In genomic region chr2:229489016-229489415, GRCh38 we compare ENCODE assay signal across 13 cellular contexts.
DNase-seq lines count a peak whose midpoint lies in the region; ATAC-seq and TF ChIP-seq lines count a peak whose summit lies in the region.
"Had no signal": no experiment of that assay in that cellular context is flagged by ENCODE, and none has a peak within 500 bp of the region (broad histone marks: within the 10 kb centered on the region; RNA-seq: fewer than 3 reads in every experiment).

No MANE protein-coding gene starts in this region.

- TF ChIP-seq CTCF in SK-N-SH (IDR thresholded peaks at IDR 0.05) (no peak), fibroblast of villous mesenchyme (IDR thresholded peaks at IDR 0.05; ENCODE audit: insufficient read depth, low read depth, low read length) (no peak), upper lobe of right lung (IDR thresholded peaks at IDR 0.05) (no peak), ascending aorta (IDR thresholded peaks at IDR 0.05) (no peak)

- no peaks in the 10 kb centered on the region for H3K36me3 ChIP-seq in SK-N-SH (replicated peaks in 1 of 2; ENCODE audit: control insufficient read depth in 1 of 2, insufficient read depth in 2 of 2, low read length in 1 of 2)
- H3K36me3 ChIP-seq in upper lobe of right lung = no peaks in the 10 kb centered on the region
- no peaks in the 10 kb centered on the region for H3K36me3 ChIP-seq in ascending aorta

- H3K27me3 ChIP-seq in SK-N-SH (ENCODE audit: insufficient read depth) (no peaks in the 10 kb centered on the region), upper lobe of right lung (no peaks in the 10 kb centered on the region), ascending aorta (no peaks in the 10 kb centered on the region)

- H3K27ac ChIP-seq in SK-N-SH (ENCODE audit: low read depth in 2 of 2, low read length in 1 of 2) = peak overlapping the region; percentile 11 to 76
- H3K27ac ChIP-seq in upper lobe of right lung = no peak overlapping the region
- H3K27ac ChIP-seq in ascending aorta = no peak overlapping the region
- H3K27ac ChIP-seq: 22Rv1 had no signal

- H3K4me2 ChIP-seq in SK-N-SH = peak overlapping the region; percentile 69
- H3K4me2 ChIP-seq: GM23338 had no signal

- peaks cover 7% of the 10 kb centered on the region for H3F3A ChIP-seq in SK-N-SH (replicated peaks; ENCODE audit: insufficient read depth)

- WGBS in SK-N-SH (ENCODE audit: low lambda C conversion rate) = 25% methylated on average over 10 of the region's 10 CpGs

- CTCF ChIA-PET in SK-N-SH (lab: Yijun Ruan, JAX) = no interaction called here

- peak in 1 of 2 experiments; percentile 93; a peak in 2 of 4 replicates for TF ChIP-seq EP300 in SK-N-SH (IDR thresholded peaks at IDR 0.05; ENCODE audit: borderline replicate concordance in 1 of 2, low read depth in 1 of 2, low read length in 1 of 2)

- H3K9ac ChIP-seq in SK-N-SH = peak overlapping the region; percentile 26; the same call in 1 of the 2 replicates

- no peaks in the 10 kb centered on the region for H3K9me2 ChIP-seq in SK-N-SH

- no peaks in the 10 kb centered on the region for H4K20me1 ChIP-seq in SK-N-SH (ENCODE audit: insufficient read depth)

- peaks cover 0 to 5% of the 10 kb centered on the region in 2 experiments; a peak in 2 of 4 replicates for H3K4me1 ChIP-seq in SK-N-SH (ENCODE audit: control insufficient read depth in 1 of 2, insufficient read depth in 2 of 2, low read depth in 1 of 2, low read length in 1 of 2)
- H3K4me1 ChIP-seq in upper lobe of right lung = no peaks in the 10 kb centered on the region
- no peaks in the 10 kb centered on the region for H3K4me1 ChIP-seq in ascending aorta

- DNase-seq in SHP77 (lab: John Stamatoyannopoulos, UW) (peak; percentile 40 to 55), SHP77 treated with DMSO at 0.1 percent for 48 hours (lab: John Stamatoyannopoulos, UW) (no peak), SK-N-SH (peak; percentile 46), fibroblast of villous mesenchyme (ENCODE audit: low read depth) (peak; percentile 54), upper lobe of right lung (no peak), ascending aorta (ENCODE audit: low spot score in 2 of 2) (no peak), SKM-1 (lab: John Stamatoyannopoulos, UW; ENCODE audit: unreplicated experiment) (no peak), NCI-H2107 treated with DMSO at 0.1 percent for 48 hours (lab: John Stamatoyannopoulos, UW; ENCODE audit: unreplicated experiment) (no peak)
- DNase-seq: activated B cell treated with CpG ODN at 0.5 μM for 24 hours, dermis blood vessel endothelial cell, naive B cell had no signal

- no peaks in the 10 kb centered on the region for H3K79me2 ChIP-seq in SK-N-SH (ENCODE audit: insufficient read depth)

- TF ChIP-seq RAD21 in SK-N-SH (IDR thresholded peaks at IDR 0.05; ENCODE audit: low read length) = no peak

- H3K9me3 ChIP-seq in SK-N-SH = no peaks in the 10 kb centered on the region
- H3K9me3 ChIP-seq in upper lobe of right lung = no peaks in the 10 kb centered on the region
- H3K9me3 ChIP-seq in ascending aorta = no peaks in the 10 kb centered on the region

- POLR2A ChIA-PET in SK-N-SH (lab: Yijun Ruan, JAX) = no interaction called here

- H3K4me3 ChIP-seq in SK-N-SH (ENCODE audit: low read depth in 2 of 2, low read length in 1 of 2) (no peak overlapping the region; a peak in 1 of 4 replicates), fibroblast of villous mesenchyme (ENCODE audit: low read depth, low read length) (no peak overlapping the region), upper lobe of right lung (no peak overlapping the region), ascending aorta (no peak overlapping the region)
- H3K4me3 ChIP-seq: GM23338 had no signal

- intact Hi-C loops in upper lobe of right lung (cut with DNase I) (no loop called here), ascending aorta (cut with DNase I) (no loop called here)

- peak overlapping the region; percentile 67 for H2AFZ ChIP-seq in SK-N-SH (ENCODE audit: low read depth)
- H2AFZ ChIP-seq: GM23338 had no signal

- peak; percentile 31 for ATAC-seq in upper lobe of right lung
- ATAC-seq: GM23338 had no signal

TF ChIP-seq in SK-N-SH, 30 proteins besides CTCF, POLR2A, EP300 and RAD21 (continues in another document):
- TF ChIP-seq MEF2A (IDR thresholded peaks at IDR 0.05; ENCODE audit: borderline replicate concordance, low read depth) (peak; percentile 49; the same call in 1 of the 2 replicates), REST (IDR thresholded peaks at IDR 0.05; ENCODE audit: low read depth, low read length) (no peak), SIN3A (IDR thresholded peaks at IDR 0.05; ENCODE audit: borderline replicate concordance, low read depth, low read length) (0 out of 2 replicates have a peak, but pooled peaks have one; percentile 61), FOSL2 (IDR thresholded peaks at IDR 0.05; ENCODE audit: borderline replicate concordance, low read depth) (peak; percentile 92), FOXM1 (IDR thresholded peaks at IDR 0.05; ENCODE audit: low read depth) (peak; percentile 81), GATA2 (CRISPR knock-in tag; IDR thresholded peaks at IDR 0.05) (no peak), RFX5 (IDR thresholded peaks at IDR 0.05; ENCODE audit: low read length) (no peak), USF1 (IDR thresholded peaks at IDR 0.05; ENCODE audit: borderline replicate concordance, low read depth) (peak; percentile 40; the same call in 1 of the 2 replicates), JUND (IDR thresholded peaks at IDR 0.05) (peak; percentile 90), PBX3 (IDR thresholded peaks at IDR 0.05) (peak; percentile 85), MAX (IDR thresholded peaks at IDR 0.05; ENCODE audit: low read depth) (peak; percentile 96), IRF3 (IDR thresholded peaks at IDR 0.05; ENCODE audit: low read depth, low read length) (no peak), USF2 (IDR thresholded peaks at IDR 0.05; ENCODE audit: borderline replicate concordance, low read depth, low read length) (no peak), TAF1 (IDR thresholded peaks at IDR 0.05; ENCODE audit: borderline replicate concordance, low read depth, low read length) (no peak), ELF1 (IDR thresholded peaks at IDR 0.05) (peak; percentile 46; the same call in 1 of the 2 replicates)

Comparison
In these comparisons a context has a peak if more than half of its experiments do, and no peak if none do; other contexts are left out.
1. DNase-seq: peak in SHP77 (2 of 2), SK-N-SH (single experiment) and fibroblast of villous mesenchyme (single experiment); none in SHP77 treated with DMSO at 0.1 percent for 48 hours (single experiment), upper lobe of right lung (single experiment), ascending aorta (0 of 2), SKM-1 (single experiment) and NCI-H2107 treated with DMSO at 0.1 percent for 48 hours (single experiment).
2. H3K27ac ChIP-seq: peak in SK-N-SH (2 of 2); none in upper lobe of right lung (single experiment) and ascending aorta (0 of 2).